9 cellular contexts compared by ENCODE assay signal in the genomic region with DNA sequence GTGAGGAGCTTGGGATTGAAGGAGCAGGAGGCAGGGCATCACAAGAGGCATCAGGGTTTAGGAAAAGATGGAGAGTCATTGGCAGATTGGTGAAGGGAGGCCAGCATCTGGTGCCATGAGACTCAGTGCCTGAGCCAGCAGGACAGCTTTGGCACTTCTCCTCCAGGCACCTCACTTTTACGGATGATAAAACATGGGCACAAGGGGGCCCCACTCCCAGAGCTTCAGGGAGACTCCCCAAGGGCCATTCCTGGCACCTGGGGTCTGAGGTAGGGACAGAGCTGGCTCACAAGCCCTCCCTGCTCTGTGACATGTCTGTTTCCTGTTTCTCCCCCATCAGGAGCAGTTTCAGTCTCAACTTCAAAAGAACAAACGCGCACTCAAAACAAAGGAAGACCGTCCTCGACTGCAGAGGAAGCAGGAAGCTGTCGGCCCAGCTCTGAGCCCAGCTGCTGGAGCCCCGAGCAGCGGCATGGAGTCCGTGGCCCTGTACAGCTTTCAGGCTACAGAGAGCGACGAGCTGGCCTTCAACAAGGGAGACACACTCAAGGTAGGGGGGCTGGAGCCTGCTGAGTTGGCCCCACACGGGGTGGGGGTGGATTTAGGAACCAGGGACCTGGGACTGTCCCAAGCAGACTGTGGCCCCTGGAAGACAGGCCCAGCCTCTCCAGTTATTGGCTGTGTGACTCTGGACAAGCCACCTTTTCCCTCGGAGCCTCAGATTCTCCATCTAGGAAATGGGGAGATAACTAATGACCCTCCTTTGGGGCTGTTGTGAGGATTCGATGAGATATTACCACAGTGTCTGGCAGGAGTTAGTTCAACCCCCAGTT. TPM values are rescaled to one million over a fixed set of nuclear protein-coding genes. Genes with fewer than 3 reads are reported as not detected.
DNase-seq lines count a peak whose midpoint lies in the region; ATAC-seq, FAIRE-seq and TF ChIP-seq lines count a peak whose summit lies in the region.
"Not testable (repeated sequence)": the region's sequence is repeated elsewhere in the genome, so short reads cannot be mapped to it uniquely, and the experiment has no call there.
"Had no signal": no experiment of that assay in that cellular context is flagged by ENCODE, and none has a peak within 500 bp of the region (broad histone marks: within the 10 kb centered on the region; RNA-seq: fewer than 3 reads in every experiment).

A gene (plus strand): TSS at position 442 of the 833 bp plus-strand sequence. CDS start 31 bp downstream, at position 473.

- not testable (repeated sequence) for H3K4me3 Mint-ChIP-seq in activated CD8-positive, alpha-beta T cell treated with anti-CD3 and anti-CD28 coated beads for 36 hours; natural killer cell treated with Interleukin-12 subunit alpha and Interleukin-12 subunit beta and Interleukin-15 and Interleukin-18, amount 100 ng/mL, for 72 hours

- intact Hi-C loops in activated CD8-positive, alpha-beta T cell treated with anti-CD3 and anti-CD28 coated beads for 36 hours (cut with micrococcal nuclease); K562 (cut with micrococcal nuclease); HepG2 (cut with micrococcal nuclease; ENCODE audit: unreplicated experiment): not testable (repeated sequence)

- no CpG with 5 or more reads among the region's 14 CpGs for WGBS in K562 (ENCODE audit: insufficient coverage, low coverage, missing lambda C conversion rate)
- WGBS in HepG2 (ENCODE audit: low lambda C conversion rate): no CpG with 5 or more reads among the region's 14 CpGs

- H3K27ac ChIP-seq in SU-DHL-6 (ENCODE audit: low read depth, low read length): peak within 1 kb of the TSS; percentile 73; the same call in 1 of the 2 replicates
- H3K27ac ChIP-seq in K562 (ENCODE audit: extremely low read depth, low read depth, low read length); HepG2 (ENCODE audit: extremely low read length, insufficient read depth, low read length): not testable (repeated sequence)

- H3K79me2 ChIP-seq in SU-DHL-6 (ENCODE audit: insufficient read depth, low read length); K562 (ENCODE audit: control insufficient read depth, insufficient read depth, low read length); HepG2 (ENCODE audit: insufficient read depth, low read length): not testable (repeated sequence)

- TF ChIP-seq POLR2A in K562 (conservative IDR thresholded peaks at IDR 0.05); HepG2 (IDR thresholded peaks at IDR 0.05; ENCODE audit: insufficient read depth in 1 of 2, low read depth in 2 of 2, low read length in 2 of 2): not testable (repeated sequence)

- POLR2A ChIA-PET in activated CD8-positive, alpha-beta T cell treated with anti-CD3 and anti-CD28 coated beads for 36 hours (lab: Charles Lee); K562 (lab: Yijun Ruan, JAX); HepG2 (lab: Yijun Ruan, JAX): not testable (repeated sequence)

- H3K36me3 ChIP-seq in SU-DHL-6 (ENCODE audit: low read length); K562 (ENCODE audit: control insufficient read depth, insufficient read depth, low read length); HepG2 (replicated peaks in 1 of 2; ENCODE audit: control insufficient read depth in 1 of 2, insufficient read depth in 2 of 2, low read length in 2 of 2): not testable (repeated sequence)

- not testable (repeated sequence) for BruUV-seq in K562 (replicated peaks; lab: Mats Ljungman, UMichigan); HepG2 (replicated peaks; lab: Mats Ljungman, UMichigan)

- H3K36me3 Mint-ChIP-seq in activated CD8-positive, alpha-beta T cell treated with anti-CD3 and anti-CD28 coated beads for 36 hours (ENCODE audit: low read depth); natural killer cell treated with Interleukin-12 subunit alpha and Interleukin-12 subunit beta and Interleukin-15 and Interleukin-18, amount 100 ng/mL, for 72 hours: not testable (repeated sequence)

- H2AFZ ChIP-seq in SU-DHL-6 (ENCODE audit: low read depth, low read length, severe bottlenecking); K562 (ENCODE audit: low read depth, low read length); HepG2 (ENCODE audit: low read length): not testable (repeated sequence)

- FAIRE-seq in GM18507 (lab: Jason Lieb, UNC) (peak; percentile 96), K562 (lab: Jason Lieb, UNC) (peak; percentile 37), HepG2 (lab: Jason Lieb, UNC) (peak; percentile 49)

- not testable (repeated sequence) for H3K4me1 ChIP-seq in K562 (replicated peaks in 1 of 2; ENCODE audit: control insufficient read depth in 2 of 2, insufficient read depth in 2 of 2, low read length in 2 of 2); HepG2 (ENCODE audit: insufficient read depth, low read length)

- ATAC-seq in activated CD8-positive, alpha-beta T cell treated with anti-CD3 and anti-CD28 coated beads for 36 hours: peak; percentile 66
- not testable (repeated sequence) for ATAC-seq in K562
- peak; percentile 80 for ATAC-seq in HepG2
- peak; percentile 68 to 78 for ATAC-seq in natural killer cell treated with Interleukin-12 subunit alpha and Interleukin-12 subunit beta and Interleukin-15 and Interleukin-18, amount 100 ng/mL, for 72 hours

- H3K9me1 ChIP-seq in K562 (ENCODE audit: control insufficient read depth, insufficient read depth, low read length): not testable (repeated sequence)

- CTCF ChIA-PET in activated CD8-positive, alpha-beta T cell treated with anti-CD3 and anti-CD28 coated beads for 36 hours (lab: Charles Lee); K562 (lab: Yijun Ruan, JAX; ENCODE audit: low intra/inter-chr PET ratio); HepG2 (lab: Yijun Ruan, JAX; ENCODE audit: low intra/inter-chr PET ratio, low total read pairs): not testable (repeated sequence)

- not testable (repeated sequence) for TF ChIP-seq CTCF in SU-DHL-6 (IDR thresholded peaks at IDR 0.05; ENCODE audit: insufficient read depth, low read length, poor library complexity, severe bottlenecking); activated CD8-positive, alpha-beta T cell treated with anti-CD3 and anti-CD28 coated beads for 36 hours (IDR thresholded peaks at IDR 0.05); K562 (IDR thresholded peaks at IDR 0.05 in 2 of 3, conservative IDR thresholded peaks at IDR 0.05 in 1 of 3; ENCODE audit: insufficient read depth in 2 of 3, low read depth in 1 of 3, low read length in 3 of 3); HepG2 (CRISPR knock-in tag; IDR thresholded peaks at IDR 0.05)

- H4K20me1 ChIP-seq in SU-DHL-6 (ENCODE audit: low read depth, low read length); K562 (replicated peaks; ENCODE audit: control insufficient read depth, insufficient read depth, low read length); HepG2 (ENCODE audit: insufficient read depth, low read length): not testable (repeated sequence)

- H3F3A ChIP-seq in SU-DHL-6 (ENCODE audit: insufficient read depth): not testable (repeated sequence)

- not testable (repeated sequence) for H3K9me3 ChIP-seq in SU-DHL-6 (ENCODE audit: insufficient read depth, low read length); K562 (replicated peaks; ENCODE audit: control insufficient read depth, insufficient read depth, low read depth, low read length); HepG2 (ENCODE audit: low read length)

- not testable (repeated sequence) for TF ChIP-seq EP300 in K562 (IDR thresholded peaks at IDR 0.05; ENCODE audit: low read length); HepG2 (IDR thresholded peaks at IDR 0.05; ENCODE audit: low read depth in 2 of 2, low read length in 2 of 2); HepG2 (CRISPR knock-in tag; IDR thresholded peaks at IDR 0.05; ENCODE audit: borderline replicate concordance)

- not testable (repeated sequence) for H3K4me1 Mint-ChIP-seq in activated CD8-positive, alpha-beta T cell treated with anti-CD3 and anti-CD28 coated beads for 36 hours (ENCODE audit: low read depth); natural killer cell treated with Interleukin-12 subunit alpha and Interleukin-12 subunit beta and Interleukin-15 and Interleukin-18, amount 100 ng/mL, for 72 hours (ENCODE audit: low read depth in 2 of 2)

- DNase-seq in GM18507 (ENCODE audit: extremely low spot score, insufficient read length, low read depth); activated CD8-positive, alpha-beta T cell treated with anti-CD3 and anti-CD28 coated beads for 36 hours; K562 (ENCODE audit: extremely low read depth in 1 of 4, low spot score in 3 of 4); glomerular endothelial cell (ENCODE audit: extremely low read depth, low read depth, low spot score); HepG2 (ENCODE audit: low spot score); natural killer cell treated with Interleukin-12 subunit alpha and Interleukin-12 subunit beta and Interleukin-15 and Interleukin-18, amount 100 ng/mL, for 72 hours (ENCODE audit: low spot score): not testable (repeated sequence)

- H3K9ac ChIP-seq in SU-DHL-6 (ENCODE audit: low read length): peak within 1 kb of the TSS; percentile 48; the same call in 1 of the 2 replicates
- H3K9ac ChIP-seq in K562 (ENCODE audit: insufficient read depth in 1 of 2, low read depth in 2 of 2, low read length in 2 of 2); HepG2 (ENCODE audit: insufficient read depth, low read depth, low read length): not testable (repeated sequence)

- in situ Hi-C loops in K562 (cut with MboI); HepG2 (cut with HindIII; ENCODE audit: extremely low pct_ligation_motif_present, low pct_unique_long_range_greater_than_20kb): not testable (repeated sequence)

- TF ChIP-seq RAD21 in K562 (CRISPR knock-in tag; conservative IDR thresholded peaks at IDR 0.05 in 1 of 2, IDR thresholded peaks at IDR 0.05 in 1 of 2); HepG2 (CRISPR knock-in tag; IDR thresholded peaks at IDR 0.05): not testable (repeated sequence)

- not testable (repeated sequence) for H3K27me3 ChIP-seq in SU-DHL-6 (ENCODE audit: low read length); K562 (ENCODE audit: control insufficient read depth in 2 of 2, insufficient read depth in 2 of 2, low read length in 2 of 2); HepG2 (ENCODE audit: control insufficient read depth in 1 of 2, insufficient read depth in 2 of 2, low read length in 2 of 2)

- H3K27ac Mint-ChIP-seq in activated CD8-positive, alpha-beta T cell treated with anti-CD3 and anti-CD28 coated beads for 36 hours; natural killer cell treated with Interleukin-12 subunit alpha and Interleukin-12 subunit beta and Interleukin-15 and Interleukin-18, amount 100 ng/mL, for 72 hours: not testable (repeated sequence)

- not testable (repeated sequence) for H3K27me3 Mint-ChIP-seq in activated CD8-positive, alpha-beta T cell treated with anti-CD3 and anti-CD28 coated beads for 36 hours; natural killer cell treated with Interleukin-12 subunit alpha and Interleukin-12 subunit beta and Interleukin-15 and Interleukin-18, amount 100 ng/mL, for 72 hours

- not testable (repeated sequence) for H3K9me2 ChIP-seq in SU-DHL-6 (replicated peaks; ENCODE audit: insufficient read depth, low read length)

- not testable (repeated sequence) for H3K4me3 ChIP-seq in SU-DHL-6 (ENCODE audit: insufficient read depth, low read length, poor library complexity, severe bottlenecking); K562; HepG2 (replicated peaks in 1 of 3; ENCODE audit: insufficient read depth in 1 of 3, low read depth in 2 of 3, low read length in 3 of 3)

- H3K9me3 Mint-ChIP-seq in activated CD8-positive, alpha-beta T cell treated with anti-CD3 and anti-CD28 coated beads for 36 hours; natural killer cell treated with Interleukin-12 subunit alpha and Interleukin-12 subunit beta and Interleukin-15 and Interleukin-18, amount 100 ng/mL, for 72 hours: not testable (repeated sequence)

- not testable (repeated sequence) for H3K4me2 ChIP-seq in SU-DHL-6 (ENCODE audit: low read depth, low read length, poor library complexity, severe bottlenecking); K562 (ENCODE audit: insufficient read depth, low read length); HepG2 (ENCODE audit: low read depth, low read length)

RNA-seq across cellular contexts. Expression of the gene that starts here (rescaled TPM):
- 1 to 10 TPM; 5.1 to 6.5 TPM for total RNA-seq in activated CD8-positive, alpha-beta T cell treated with anti-CD3 and anti-CD28 coated beads for 36 hours
- 0.48 and 0.81 TPM in 2 replicates for total RNA-seq in K562 (2011; cell fraction: chromatin; rRNA removed; ENCODE audit: low replicate concordance)
- not detected in 2 replicates for total RNA-seq in K562 (2011; cell fraction: nucleolus; rRNA removed)
- 0.37 TPM in 1 of 2 replicates, not detected in the other for total RNA-seq in K562 (2011; cell fraction: nucleoplasm; rRNA removed)
- total RNA-seq in K562 (2014; rRNA removed) (not detected in 2 replicates), K562 (2014; rRNA removed; fragmentation: Illumina TruSeq; extraction: Trizol) (not detected in 2 replicates), K562 (2015; rRNA removed; fragmentation: Illumina TruSeq; extraction: Trizol) (not detected in 2 replicates), K562 (2021) (0.22 TPM in 1 of 2 replicates, not detected in the other), glomerular endothelial cell (5.7 and 58.6 TPM in 2 replicates), HepG2 (2016; rRNA removed; fragmentation: Illumina TruSeq; extraction: Trizol) (not detected in 2 replicates)
- polyA plus RNA-seq in K562 (2011; rRNA removed) (0.11 TPM in 1 of 2 replicates, not detected in the other), K562 (2014; fragmentation: Illumina TruSeq; extraction: Trizol) (not detected in 2 replicates), K562 (2014; fragmentation: Nextera tagmentation; extraction: Ambion mirVana) (not detected), K562 (2014; rRNA removed) (not detected in 2 replicates), HepG2 (2011; rRNA removed) (0.62 and 0.65 TPM in 2 replicates)
- not detected in 2 replicates for polyA plus RNA-seq in K562 (2011; cell fraction: cytosol; rRNA removed)
- polyA plus RNA-seq in K562 (2011; cell fraction: nucleus; rRNA removed): not detected in 2 replicates
- not detected in 2 replicates for polyA plus RNA-seq in K562 (2012)
- polyA minus RNA-seq in K562 (2011; rRNA and poly(A)+ RNA removed): not detected in 2 replicates
- not detected in 2 replicates for polyA minus RNA-seq in K562 (2011; cell fraction: cytosol; rRNA and poly(A)+ RNA removed)
- polyA minus RNA-seq in K562 (2011; cell fraction: nucleus; rRNA and poly(A)+ RNA removed): not detected in 2 replicates
- not detected in 2 replicates for total RNA-seq in HepG2 (2016; cell fraction: cytosol; rRNA removed; fragmentation: Illumina TruSeq; extraction: Trizol; ENCODE audit: low read depth)
- not detected in 2 replicates for total RNA-seq in HepG2 (2016; cell fraction: insoluble cytoplasmic fraction; rRNA removed; fragmentation: Illumina TruSeq; extraction: Trizol)
- total RNA-seq in HepG2 (2016; cell fraction: membrane; rRNA removed; fragmentation: Illumina TruSeq; extraction: Trizol): not detected in 2 replicates
- total RNA-seq in HepG2 (2016; cell fraction: nucleus; rRNA removed; fragmentation: Illumina TruSeq; extraction: Trizol): not detected in 2 replicates
- 0.13 and 0.36 TPM in 2 replicates for polyA plus RNA-seq in HepG2 (2011; cell fraction: cytosol; rRNA removed)
- polyA plus RNA-seq in HepG2 (2011; cell fraction: nucleus; rRNA removed): 1.1 and 1.5 TPM in 2 replicates
- 0.43 TPM in 1 of 2 replicates, not detected in the other for polyA plus RNA-seq in HepG2 (2012)
- not detected in 2 replicates for polyA plus RNA-seq in HepG2 (2016; cell fraction: cytosol; fragmentation: Illumina TruSeq; extraction: Trizol; ENCODE audit: low read depth)
- not detected in 2 replicates for polyA plus RNA-seq in HepG2 (2016; cell fraction: insoluble cytoplasmic fraction; fragmentation: Illumina TruSeq; extraction: Trizol; ENCODE audit: low read depth)
- not detected in 2 replicates for polyA plus RNA-seq in HepG2 (2016; cell fraction: membrane; fragmentation: Illumina TruSeq; extraction: Trizol; ENCODE audit: low read depth)
- not detected in 2 replicates for polyA plus RNA-seq in HepG2 (2016; cell fraction: nucleus; fragmentation: Illumina TruSeq; extraction: Trizol; ENCODE audit: insufficient read depth, low read depth)
- polyA minus RNA-seq in HepG2 (2011; rRNA and poly(A)+ RNA removed; ENCODE audit: low replicate concordance): 0.44 and 1.0 TPM in 2 replicates
- not detected in 2 replicates for polyA minus RNA-seq in HepG2 (2011; cell fraction: cytosol; rRNA and poly(A)+ RNA removed)
- polyA minus RNA-seq in HepG2 (2011; cell fraction: nucleus; rRNA and poly(A)+ RNA removed): 3.5 and 4.8 TPM in 2 replicates
- total RNA-seq in natural killer cell treated with Interleukin-12 subunit alpha and Interleukin-12 subunit beta and Interleukin-15 and Interleukin-18, amount 100 ng/mL, for 72 hours: 1 to 10 TPM; 5.3 to 9.6 TPM
- polyA plus RNA-seq: AG04450, BJ had no signal
